ENCODE assay signal across 8 cellular contexts in genomic region chr16:85616608-85617311, GRCh38. TPM values are rescaled to one million over a fixed set of nuclear protein-coding genes. Genes with fewer than 3 reads are reported as not detected.
DNase-seq lines count a peak whose midpoint lies in the region; ATAC-seq and TF ChIP-seq lines count a peak whose summit lies in the region.

No MANE protein-coding gene starts in this region.

- H3K27ac ChIP-seq in VCaP, result peak overlapping the region; percentile 85
- peak overlapping the region; percentile 36 for H3K27ac ChIP-seq in temporal lobe (ENCODE audit: low read depth, low read length)

- H3K4me3 ChIP-seq in GM06990 (replicated peaks; ENCODE audit: low read depth, low read length) (peak overlapping the region; percentile 39), iPS-15b (ENCODE audit: low read depth, low read length) (no peak overlapping the region)

- peak; percentile 38 for ATAC-seq in HG02798 (IDR thresholded peaks at IDR 0.05; ENCODE audit: poor library complexity, unreplicated experiment)

- DNase-seq in GM06990 (ENCODE audit: extremely low read depth, insufficient read length) (peak; percentile 72), T1000 (lab: John Stamatoyannopoulos, UW) (no peak), HPDE6-E6E7 (ENCODE audit: extremely low spot score) (no peak), NAMALWA (ENCODE audit: low spot score) (no peak)

- H3K27me3 ChIP-seq in GM06990 (replicated peaks; ENCODE audit: control insufficient read depth, insufficient read depth, low read length) (no peaks in the 10 kb centered on the region), iPS-15b (ENCODE audit: control insufficient read depth, insufficient read depth, low read length) (no peaks in the 10 kb centered on the region)

- H3K9me3 ChIP-seq in iPS-15b (ENCODE audit: control insufficient read depth, insufficient read depth, low read length), result no peaks in the 10 kb centered on the region

- H3K36me3 ChIP-seq in GM06990 (ENCODE audit: control insufficient read depth, insufficient read depth, low read length) (no peaks in the 10 kb centered on the region; the same call in 1 of the 2 replicates), iPS-15b (ENCODE audit: control insufficient read depth, insufficient read depth, low read length) (peaks cover 17% of the 10 kb centered on the region)

- peaks cover 21% of the 10 kb centered on the region for H3K4me1 ChIP-seq in iPS-15b (ENCODE audit: control insufficient read depth, insufficient read depth, low read length)

- no peak for TF ChIP-seq CTCF in GM06990 (IDR thresholded peaks at IDR 0.05; ENCODE audit: insufficient read depth, low read length, poor library complexity, severe bottlenecking)
- no peak for TF ChIP-seq CTCF in VCaP (conservative IDR thresholded peaks at IDR 0.05)

- H3K9ac ChIP-seq in iPS-15b (ENCODE audit: low read depth, low read length), result peak overlapping the region; percentile 14

RNA-seq across cellular contexts. Expression of gene GSE1, which starts 3.6 kb away (rescaled TPM):
- 32.9 TPM for total RNA-seq in temporal lobe
